19 cellular contexts compared by ENCODE assay signal in the genomic region with DNA sequence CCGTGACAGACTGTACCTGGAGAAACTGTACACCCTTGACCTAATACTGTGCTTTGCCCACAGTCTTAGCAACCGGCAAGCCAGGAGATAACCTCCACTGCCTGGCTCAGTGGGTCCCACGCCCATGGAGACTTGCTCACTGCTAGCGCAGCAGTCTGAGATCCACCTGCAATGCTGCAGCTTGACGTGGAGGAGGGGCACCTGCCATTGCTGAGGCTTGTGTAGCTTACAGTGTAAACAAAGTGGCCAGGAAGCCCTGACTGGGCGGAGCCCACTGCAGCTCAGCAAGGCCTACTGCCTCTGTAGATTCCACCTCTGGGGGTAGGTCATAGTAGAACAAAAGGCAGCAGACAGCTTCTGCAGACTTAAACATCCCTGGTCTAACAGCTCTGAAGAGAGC.
A peak's percentile ranks its signal among the peaks of the same experiment; 100 is the strongest.
DNase-seq lines count a peak whose midpoint lies in the region; ATAC-seq, FAIRE-seq and TF ChIP-seq lines count a peak whose summit lies in the region.
"Had no signal": no experiment of that assay in that cellular context is flagged by ENCODE, and none has a peak within 500 bp of the region (broad histone marks: within the 10 kb centered on the region; RNA-seq: fewer than 3 reads in every experiment).

No MANE protein-coding gene starts in this region.

- H2AFZ ChIP-seq in K562 (ENCODE audit: low read depth, low read length), result no peak overlapping the region; the same call in 1 of the 2 replicates

- no peaks in the 10 kb centered on the region for H3K4me1 ChIP-seq in K562 (replicated peaks in 1 of 2; ENCODE audit: control insufficient read depth in 2 of 2, insufficient read depth in 2 of 2, low read length in 2 of 2)
- no peaks in the 10 kb centered on the region for H3K4me1 ChIP-seq in mucosa of descending colon (ENCODE audit: low read depth)
- H3K4me1 ChIP-seq: BE2C, uterus had no signal

- no peak overlapping the region for H3K9ac ChIP-seq in K562 (ENCODE audit: insufficient read depth in 1 of 2, low read depth in 2 of 2, low read length in 2 of 2)

- H3K9me3 ChIP-seq in K562 (replicated peaks; ENCODE audit: control insufficient read depth, insufficient read depth, low read depth, low read length) (no peaks in the 10 kb centered on the region), mucosa of descending colon (no peaks in the 10 kb centered on the region)
- H3K9me3 ChIP-seq: BE2C, uterus had no signal

- H3K36me3 ChIP-seq in K562 (ENCODE audit: control insufficient read depth, insufficient read depth, low read length) (no peaks in the 10 kb centered on the region), mucosa of descending colon (ENCODE audit: low read depth) (no peaks in the 10 kb centered on the region)
- H3K36me3 ChIP-seq: BE2C, uterus had no signal

- intact Hi-C loops in K562 (cut with micrococcal nuclease), result no loop called here
- intact Hi-C loops in mucosa of descending colon (cut with DNase I, micrococcal nuclease), result no loop called here

- H4K20me1 ChIP-seq in K562 (replicated peaks; ENCODE audit: control insufficient read depth, insufficient read depth, low read length), result no peaks in the 10 kb centered on the region

- in situ Hi-C loops in K562 (cut with MboI), result no loop called here

- no peaks in the 10 kb centered on the region for H3K79me2 ChIP-seq in K562 (ENCODE audit: control insufficient read depth, insufficient read depth, low read length)

- BruUV-seq in K562 (replicated peaks; lab: Mats Ljungman, UMichigan), result no TSS peak

- H3K27ac ChIP-seq in K562 (ENCODE audit: extremely low read depth, low read depth, low read length), result no peak overlapping the region
- H3K27ac ChIP-seq: uterus had no signal

- no peak for TF ChIP-seq RAD21 in K562 (CRISPR knock-in tag; conservative IDR thresholded peaks at IDR 0.05 in 1 of 2, IDR thresholded peaks at IDR 0.05 in 1 of 2)

- FAIRE-seq in K562 (lab: Jason Lieb, UNC) (no peak), HTR-8/SVneo (lab: Jason Lieb, UNC) (no peak)

- no peak for TF ChIP-seq POLR2A in K562 (conservative IDR thresholded peaks at IDR 0.05)

- no peak overlapping the region for H3K4me3 ChIP-seq in K562
- no peak overlapping the region for H3K4me3 ChIP-seq in mucosa of descending colon
- H3K4me3 ChIP-seq: uterus had no signal

- H3K27me3 ChIP-seq in K562 (ENCODE audit: control insufficient read depth in 2 of 2, insufficient read depth in 2 of 2, low read length in 2 of 2), result peaks cover 0 to 10% of the 10 kb centered on the region in 2 experiments; a peak in 1 of 5 replicates
- H3K27me3 ChIP-seq: BE2C, uterus had no signal

- CTCF ChIA-PET in K562 (lab: Yijun Ruan, JAX; ENCODE audit: low intra/inter-chr PET ratio), result no interaction called here

- ATAC-seq in K562 (peak; percentile 69), mucosa of descending colon (peak; percentile 83), GM21528 (IDR thresholded peaks at IDR 0.05; ENCODE audit: low FRiP score, unreplicated experiment) (no peak), GM19463 (IDR thresholded peaks at IDR 0.05; ENCODE audit: unreplicated experiment) (no peak)
- ATAC-seq: activated naive CD4-positive, alpha-beta T cell treated with anti-CD3 and anti-CD28 coated beads, Interleukin-2, amount 50 U/mL, for 72 hours; left cardiac atrium; naive thymus-derived CD4-positive, alpha-beta T cell; Panc1 had no signal

- TF ChIP-seq CTCF in K562 (IDR thresholded peaks at IDR 0.05 in 2 of 3, conservative IDR thresholded peaks at IDR 0.05 in 1 of 3; ENCODE audit: insufficient read depth in 2 of 3, low read depth in 1 of 3, low read length in 3 of 3) (no peak), mucosa of descending colon (IDR thresholded peaks at IDR 0.05) (no peak)

- POLR2A ChIA-PET in K562 (lab: Yijun Ruan, JAX), result interaction anchor here (0.6 to 1.3 kb wide), 4 partner anchors 9 to 61 kb away, joined by 3 to 5 read pairs (median 4); no protein-coding TSS in a partner anchor

- DNase-seq in DMS53 treated with DMSO at 0.1 percent for 48 hours (lab: John Stamatoyannopoulos, UW; ENCODE audit: unreplicated experiment) (peak; percentile 72), NCI-H345 (lab: John Stamatoyannopoulos, UW) (peak; percentile 77), K562 (ENCODE audit: extremely low read depth in 1 of 4, low spot score in 3 of 4) (no peak), mucosa of descending colon (peak; percentile 62 to 74 (median 68)), NAMALWA (ENCODE audit: low spot score) (no peak), HTR-8/SVneo (ENCODE audit: insufficient read length, low spot score) (no peak)
- DNase-seq: BE2C; central memory CD4-positive, alpha-beta T cell; erythroblast; left cardiac atrium; naive thymus-derived CD4-positive, alpha-beta T cell; NCI-H1694; stimulated activated CD4-positive, alpha-beta T cell treated with anti-CD3 and anti-CD28 coated beads, Interleukin-2, amount 100 ng/mL, for 48 hours; T-helper 1 cell; uterus had no signal

- 2% methylated on average over 6 of the region's 6 CpGs for WGBS in K562 (ENCODE audit: insufficient coverage, low coverage, missing lambda C conversion rate)

- TF ChIP-seq EP300 in K562 (IDR thresholded peaks at IDR 0.05; ENCODE audit: low read length), result no peak

- H3K4me2 ChIP-seq in K562 (ENCODE audit: insufficient read depth, low read length), result no peak overlapping the region

- no peaks in the 10 kb centered on the region for H3K9me1 ChIP-seq in K562 (ENCODE audit: control insufficient read depth, insufficient read depth, low read length)

TF ChIP-seq in K562, 482 proteins besides CTCF, POLR2A, EP300 and RAD21 (continues in another document):
- no peak for TF ChIP-seq CREM (IDR thresholded peaks at IDR 0.05; ENCODE audit: low read depth)
- no peak for TF ChIP-seq CEBPB (tag; IDR thresholded peaks at IDR 0.05)
- TF ChIP-seq HNRNPL (IDR thresholded peaks at IDR 0.05; ENCODE audit: low read depth, low read length), result no peak
- no peak for TF ChIP-seq ZNF707 (CRISPR knock-in tag; conservative IDR thresholded peaks at IDR 0.05)
- TF ChIP-seq XRCC4 (IDR thresholded peaks at IDR 0.05; ENCODE audit: extremely low read depth, insufficient read depth, insufficient read length), result no peak
- no peak for TF ChIP-seq REST (CRISPR knock-in tag; IDR thresholded peaks at IDR 0.05; ENCODE audit: low read depth)
- TF ChIP-seq SIN3A (IDR thresholded peaks at IDR 0.05; ENCODE audit: borderline replicate concordance in 2 of 2, control insufficient read depth in 1 of 2, low read depth in 2 of 2, low read length in 2 of 2), result no peak
- no peak for TF ChIP-seq ZNF212 (CRISPR knock-in tag; IDR thresholded peaks at IDR 0.05)
- no peak for TF ChIP-seq HLTF (IDR thresholded peaks at IDR 0.05)
- no peak for TF ChIP-seq RUNX1 (IDR thresholded peaks at IDR 0.05; ENCODE audit: low read depth)
- no peak for TF ChIP-seq HOXB6 (CRISPR knock-in tag; IDR thresholded peaks at IDR 0.05; ENCODE audit: borderline replicate concordance)
- TF ChIP-seq HNRNPH1 (optimal IDR thresholded peaks at IDR 0.05; ENCODE audit: low read depth, low read length), result no peak
- TF ChIP-seq, protein P1, sequence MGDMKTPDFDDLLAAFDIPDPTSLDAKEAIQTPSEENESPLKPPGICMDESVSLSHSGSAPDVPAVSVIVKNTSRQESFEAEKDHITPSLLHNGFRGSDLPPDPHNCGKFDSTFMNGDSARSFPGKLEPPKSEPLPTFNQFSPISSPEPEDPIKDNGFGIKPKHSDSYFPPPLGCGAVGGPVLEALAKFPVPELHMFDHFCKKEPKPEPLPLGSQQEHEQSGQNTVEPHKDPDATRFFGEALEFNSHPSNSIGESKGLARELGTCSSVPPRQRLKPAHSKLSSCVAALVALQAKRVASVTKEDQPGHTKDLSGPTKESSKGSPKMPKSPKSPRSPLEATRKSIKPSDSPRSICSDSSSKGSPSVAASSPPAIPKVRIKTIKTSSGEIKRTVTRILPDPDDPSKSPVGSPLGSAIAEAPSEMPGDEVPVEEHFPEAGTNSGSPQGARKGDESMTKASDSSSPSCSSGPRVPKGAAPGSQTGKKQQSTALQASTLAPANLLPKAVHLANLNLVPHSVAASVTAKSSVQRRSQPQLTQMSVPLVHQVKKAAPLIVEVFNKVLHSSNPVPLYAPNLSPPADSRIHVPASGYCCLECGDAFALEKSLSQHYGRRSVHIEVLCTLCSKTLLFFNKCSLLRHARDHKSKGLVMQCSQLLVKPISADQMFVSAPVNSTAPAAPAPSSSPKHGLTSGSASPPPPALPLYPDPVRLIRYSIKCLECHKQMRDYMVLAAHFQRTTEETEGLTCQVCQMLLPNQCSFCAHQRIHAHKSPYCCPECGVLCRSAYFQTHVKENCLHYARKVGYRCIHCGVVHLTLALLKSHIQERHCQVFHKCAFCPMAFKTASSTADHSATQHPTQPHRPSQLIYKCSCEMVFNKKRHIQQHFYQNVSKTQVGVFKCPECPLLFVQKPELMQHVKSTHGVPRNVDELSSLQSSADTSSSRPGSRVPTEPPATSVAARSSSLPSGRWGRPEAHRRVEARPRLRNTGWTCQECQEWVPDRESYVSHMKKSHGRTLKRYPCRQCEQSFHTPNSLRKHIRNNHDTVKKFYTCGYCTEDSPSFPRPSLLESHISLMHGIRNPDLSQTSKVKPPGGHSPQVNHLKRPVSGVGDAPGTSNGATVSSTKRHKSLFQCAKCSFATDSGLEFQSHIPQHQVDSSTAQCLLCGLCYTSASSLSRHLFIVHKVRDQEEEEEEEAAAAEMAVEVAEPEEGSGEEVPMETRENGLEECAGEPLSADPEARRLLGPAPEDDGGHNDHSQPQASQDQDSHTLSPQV (IDR thresholded peaks at IDR 0.05), result no peak

Comparison
In these comparisons a context has a peak if more than half of its experiments do, and no peak if none do; other contexts are left out.
1. DNase-seq: peak in DMS53 treated with DMSO at 0.1 percent for 48 hours (single experiment), NCI-H345 (single experiment) and mucosa of descending colon (3 of 3); none in K562 (0 of 4), NAMALWA (single experiment) and HTR-8/SVneo (single experiment).
2. ATAC-seq: peak in K562 (single experiment) and mucosa of descending colon (single experiment); none in GM21528 (single experiment) and GM19463 (single experiment).